8 cellular contexts compared by ENCODE assay signal in the genomic region with DNA sequence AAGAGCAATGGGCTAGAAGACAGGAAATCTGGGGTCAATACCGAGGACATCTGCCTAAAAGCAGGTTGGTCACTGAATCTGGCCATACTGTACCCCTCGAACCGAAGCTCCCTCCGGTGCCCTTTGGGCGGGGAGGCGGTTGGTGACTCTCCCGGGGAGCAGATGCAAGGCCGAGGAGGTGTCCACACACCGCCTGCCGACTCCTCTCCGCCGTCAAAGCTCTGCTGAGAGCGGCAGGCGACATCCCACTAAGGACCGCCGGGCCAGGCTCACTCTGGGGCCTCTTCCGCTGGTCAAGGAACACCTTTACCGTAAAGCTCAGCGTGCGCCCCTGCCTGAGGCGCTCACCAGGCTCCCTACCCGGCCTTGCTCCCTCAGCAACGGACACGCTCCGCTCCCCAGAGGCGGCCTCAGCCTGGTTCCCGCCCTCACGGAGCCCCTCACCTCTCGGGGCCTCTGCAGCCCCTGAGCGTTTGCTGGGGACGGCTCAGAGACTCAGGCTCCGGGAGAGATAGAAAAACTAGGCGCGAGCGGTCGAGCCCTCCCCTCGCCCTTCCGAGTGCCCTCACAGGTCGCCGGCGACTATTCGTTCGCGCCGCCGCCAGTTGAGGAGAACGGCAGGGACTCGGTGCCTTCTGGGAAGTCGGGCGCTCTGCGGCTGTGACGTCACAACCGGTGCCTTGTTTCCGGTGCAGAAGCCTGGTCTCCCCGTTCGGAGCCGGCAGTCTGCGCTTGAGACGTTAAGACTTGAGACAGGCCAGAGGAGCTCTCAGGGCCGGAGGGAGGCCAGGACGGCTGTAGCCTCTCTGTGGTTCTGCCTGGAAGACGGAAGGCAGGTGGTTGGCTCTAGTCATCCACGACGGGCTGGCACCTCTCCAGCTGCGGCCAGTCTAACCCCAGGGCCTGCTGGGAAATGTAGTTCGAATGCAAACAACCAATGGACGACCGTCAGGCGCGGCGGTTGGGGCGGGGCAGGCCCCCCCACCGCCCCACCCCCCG. TPM values are rescaled to one million over a fixed set of nuclear protein-coding genes. Genes with fewer than 3 reads are reported as not detected.
DNase-seq lines count a peak whose midpoint lies in the region; ATAC-seq lines count a peak whose summit lies in the region.

A gene with protein sequence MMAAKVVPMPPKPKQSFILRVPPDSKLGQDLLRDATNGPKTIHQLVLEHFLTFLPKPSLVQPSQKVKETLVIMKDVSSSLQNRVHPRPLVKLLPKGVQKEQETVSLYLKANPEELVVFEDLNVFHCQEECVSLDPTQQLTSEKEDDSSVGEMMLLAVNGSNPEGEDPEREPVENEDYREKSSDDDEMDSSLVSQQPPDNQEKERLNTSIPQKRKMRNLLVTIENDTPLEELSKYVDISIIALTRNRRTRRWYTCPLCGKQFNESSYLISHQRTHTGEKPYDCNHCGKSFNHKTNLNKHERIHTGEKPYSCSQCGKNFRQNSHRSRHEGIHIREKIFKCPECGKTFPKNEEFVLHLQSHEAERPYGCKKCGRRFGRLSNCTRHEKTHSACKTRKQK (minus strand): TSS at position 616 of the 999 bp plus-strand sequence. CDS start 1,403 bp downstream, outside the sequence.

- peaks cover 13% of the 10 kb centered on the region for H3K4me1 ChIP-seq in effector memory CD4-positive, alpha-beta T cell (ENCODE audit: control insufficient read depth, insufficient read depth, low read length, poor library complexity, severe bottlenecking)

- ATAC-seq in GM21360 (IDR thresholded peaks at IDR 0.05; ENCODE audit: unreplicated experiment): peak; percentile 91

- CTCF ChIA-PET in activated CD8-positive, alpha-beta memory T cell treated with anti-CD3 and anti-CD28 coated beads for 36 hours (lab: Charles Lee): interaction anchor here (0.6 to 1.3 kb wide), 3 partner anchors 13 to 1021 kb away, joined by 3 read pairs; no protein-coding TSS in a partner anchor

- peak within 1 kb of the TSS; percentile 89 for H3K27ac ChIP-seq in effector memory CD4-positive, alpha-beta T cell (ENCODE audit: insufficient read depth, low read length, poor library complexity, severe bottlenecking)

- no peaks in the 10 kb centered on the region for H3K27me3 ChIP-seq in effector memory CD4-positive, alpha-beta T cell (replicated peaks; ENCODE audit: control insufficient read depth, insufficient read depth, low read length, poor library complexity, severe bottlenecking)

- peak within 1 kb of the TSS; percentile 82 for H3K4me3 ChIP-seq in effector memory CD4-positive, alpha-beta T cell (ENCODE audit: insufficient read depth, low read depth, low read length, poor library complexity, severe bottlenecking)

- H3K9me3 ChIP-seq in effector memory CD4-positive, alpha-beta T cell (ENCODE audit: control insufficient read depth, low read length): peaks cover 4% of the 10 kb centered on the region

- POLR2A ChIA-PET in activated CD8-positive, alpha-beta memory T cell treated with anti-CD3 and anti-CD28 coated beads for 36 hours (lab: Charles Lee): interaction anchor here (0.6 kb wide), 1 partner anchor 25 kb away, joined by 3 read pairs; no protein-coding TSS in a partner anchor

- DNase-seq in COLO829 (ENCODE audit: low spot score): peak; percentile 94
- DNase-seq in HT1080 (ENCODE audit: low read depth): peak; percentile 91
- peak; percentile 92 for DNase-seq in NOMO-1 (lab: John Stamatoyannopoulos, UW; ENCODE audit: unreplicated experiment in 2 of 2)
- DNase-seq in effector memory CD4-positive, alpha-beta T cell: peak; percentile 85 to 90 (median 86)
- peak; percentile 97 for DNase-seq in medulla oblongata (ENCODE audit: extremely low spot score)
- DNase-seq in stimulated activated CD4-positive, alpha-beta T cell treated with anti-CD3 and anti-CD28 coated beads, TNF-alpha, amount 100 ng/mL, for 48 hours (ENCODE audit: low read depth in 3 of 3): peak; percentile 90 to 95 (median 91)

- H3K36me3 ChIP-seq in effector memory CD4-positive, alpha-beta T cell (ENCODE audit: control insufficient read depth, insufficient read depth, low read length): peaks cover 31% of the 10 kb centered on the region

RNA-seq across cellular contexts. Expression of the gene that starts here (rescaled TPM):
- 12.5 and 13.2 TPM in 2 replicates for total RNA-seq in HT1080 (2014; rRNA removed; shearing (Covaris generic))
- 6.5 and 7.2 TPM in 2 replicates for polyA plus RNA-seq in HT1080 (2015; cell fraction: cytosol; rRNA removed)
- polyA plus RNA-seq in HT1080 (2015; cell fraction: nucleus; rRNA removed): 18.6 and 21.2 TPM in 2 replicates
- total RNA-seq in activated CD8-positive, alpha-beta memory T cell treated with anti-CD3 and anti-CD28 coated beads for 36 hours: 10 to 100 TPM; 11.3 to 11.8 TPM

Comparison
In these comparisons a context has a peak if more than half of its experiments do, and no peak if none do; other contexts are left out.
1. Peak in every context shown above with its lines: DNase-seq, ATAC-seq, H3K4me3 ChIP-seq and H3K27ac ChIP-seq.